Comparison of ENCODE assay signal across 9 cellular contexts in genomic region chr17:38572665-38573365, GRCh38. TPM values are rescaled to one million over a fixed set of nuclear protein-coding genes. Genes with fewer than 3 reads are reported as not detected.
DNase-seq lines count a peak whose midpoint lies in the region; ATAC-seq and TF ChIP-seq lines count a peak whose summit lies in the region.
"Had no signal": no experiment of that assay in that cellular context is flagged by ENCODE, and none has a peak within 500 bp of the region (broad histone marks: within the 10 kb centered on the region; RNA-seq: fewer than 3 reads in every experiment).

No MANE protein-coding gene starts in this region.

- peaks cover 87% of the 10 kb centered on the region for H3K27me3 Mint-ChIP-seq in T-helper 2 cell treated with Interferon-gamma antibody and Interleukin-4, amounts not matched to agents 5 μg/mL and 100 μg/mL, for 36 hours (ENCODE audit: low read depth)

- H3K27ac ChIP-seq in body of pancreas, result no peak overlapping the region
- H3K27ac ChIP-seq: HL-60 had no signal

- H3K4me1 ChIP-seq in body of pancreas, result no peaks in the 10 kb centered on the region

- peak; percentile 52 for ATAC-seq in body of pancreas
- no peak for ATAC-seq in HG03432 (IDR thresholded peaks at IDR 0.05; ENCODE audit: unreplicated experiment)

- no peaks in the 10 kb centered on the region for H3K9me3 ChIP-seq in body of pancreas

- no peaks in the 10 kb centered on the region for H3K9me3 Mint-ChIP-seq in T-helper 2 cell treated with Interferon-gamma antibody and Interleukin-4, amounts not matched to agents 5 μg/mL and 100 μg/mL, for 36 hours

- DNase-seq in DMS53 treated with DMSO at 0.1 percent for 48 hours (lab: John Stamatoyannopoulos, UW; ENCODE audit: unreplicated experiment) (peak; percentile 15), NCI-H1105 (lab: John Stamatoyannopoulos, UW) (peak; percentile 58), body of pancreas (peak in 1 of 4 donors; percentile 47), midbrain (lab: John Stamatoyannopoulos, UW) (peak; percentile 64), kidney tubule cell (ENCODE audit: low spot score) (no peak), GOT3 (lab: John Stamatoyannopoulos, UW) (no peak)
- no peak for DNase-seq in T-helper 2 cell treated with Interferon-gamma antibody and Interleukin-4, amounts not matched to agents 5 μg/mL and 100 μg/mL, for 36 hours (ENCODE audit: low spot score)

- no peak overlapping the region for H3K4me3 Mint-ChIP-seq in T-helper 2 cell treated with Interferon-gamma antibody and Interleukin-4, amounts not matched to agents 5 μg/mL and 100 μg/mL, for 36 hours

- no peaks in the 10 kb centered on the region for H3K4me1 Mint-ChIP-seq in T-helper 2 cell treated with Interferon-gamma antibody and Interleukin-4, amounts not matched to agents 5 μg/mL and 100 μg/mL, for 36 hours (ENCODE audit: low read depth)

- no peak overlapping the region for H3K4me3 ChIP-seq in body of pancreas

- H3K36me3 Mint-ChIP-seq in T-helper 2 cell treated with Interferon-gamma antibody and Interleukin-4, amounts not matched to agents 5 μg/mL and 100 μg/mL, for 36 hours (ENCODE audit: low read depth), result no peaks in the 10 kb centered on the region

- no peak overlapping the region for H3K27ac Mint-ChIP-seq in T-helper 2 cell treated with Interferon-gamma antibody and Interleukin-4, amounts not matched to agents 5 μg/mL and 100 μg/mL, for 36 hours

- H3K27me3 ChIP-seq in body of pancreas, result no peaks in the 10 kb centered on the region

- H3K36me3 ChIP-seq in body of pancreas (replicated peaks in 1 of 2; ENCODE audit: insufficient read depth in 1 of 2, low read depth in 2 of 2), result no peaks in the 10 kb centered on the region

- 2 to 7% methylated on average over 5 to 56 of the region's 61 CpGs for WGBS in body of pancreas, 2 donors

- TF ChIP-seq POLR2A in body of pancreas (IDR thresholded peaks at IDR 0.05), result no peak

- intact Hi-C loops in body of pancreas (cut with DNase I), result no loop called here

- peak in 1 of 7 experiments; percentile 4 for TF ChIP-seq CTCF in body of pancreas (IDR thresholded peaks at IDR 0.05)

RNA-seq across cellular contexts. Expression of gene SRCIN1, which starts 32.9 kb away (rescaled TPM):
- total RNA-seq in body of pancreas, result 10 to 100 TPM; 11.2 to 19.8 TPM

Comparison
In these comparisons a context has a peak if more than half of its experiments do, and no peak if none do; other contexts are left out.
1. DNase-seq: peak in DMS53 treated with DMSO at 0.1 percent for 48 hours (single experiment), NCI-H1105 (single experiment) and midbrain (single experiment); none in T-helper 2 cell treated with Interferon-gamma antibody and Interleukin-4, amounts not matched to agents 5 μg/mL and 100 μg/mL, for 36 hours (single experiment), kidney tubule cell (single experiment) and GOT3 (single experiment).